12 cellular contexts compared by ENCODE assay signal in the genomic region with DNA sequence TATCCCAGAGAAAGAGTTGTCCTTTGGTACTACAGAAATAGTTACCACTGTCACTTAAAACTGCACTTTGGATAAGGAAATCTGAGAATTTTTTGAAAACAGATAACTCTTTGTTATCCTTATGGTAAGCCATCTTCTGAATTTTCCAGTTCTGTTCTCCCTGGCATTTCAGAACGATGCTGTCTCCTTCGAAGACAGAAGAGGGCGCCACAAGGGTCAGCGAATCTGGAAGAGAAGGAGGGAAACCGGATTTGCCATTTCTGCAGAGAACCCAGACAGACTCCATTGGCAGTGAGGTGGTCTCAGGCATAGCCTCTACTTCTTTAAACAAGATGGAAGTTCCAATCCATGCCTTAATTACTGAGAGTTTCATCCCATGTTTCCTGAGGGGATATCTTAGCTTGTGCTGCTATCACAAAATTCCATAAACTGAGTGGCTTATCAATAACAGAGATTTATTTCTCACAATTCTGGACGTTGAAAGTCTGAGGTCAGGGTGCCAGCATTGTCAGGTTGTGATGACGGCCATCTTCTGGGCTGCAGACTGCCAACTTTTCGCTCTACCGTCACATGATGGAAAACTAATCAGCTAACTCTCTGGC. TPM values are rescaled to one million over a fixed set of nuclear protein-coding genes. Genes with fewer than 3 reads are reported as not detected.
DNase-seq lines count a peak whose midpoint lies in the region; ATAC-seq and TF ChIP-seq lines count a peak whose summit lies in the region.
"Had no signal": no experiment of that assay in that cellular context is flagged by ENCODE, and none has a peak within 500 bp of the region (broad histone marks: within the 10 kb centered on the region; RNA-seq: fewer than 3 reads in every experiment).

No MANE protein-coding gene starts in this region.

- no peak overlapping the region for H3K4me2 ChIP-seq in GM23248 (ENCODE audit: unreplicated experiment)

- H3K9ac ChIP-seq in GM23248 = no peak overlapping the region

- no peak overlapping the region for H3K27ac ChIP-seq in GM23248
- H3K27ac ChIP-seq: esophagus muscularis mucosa had no signal

- H3K79me2 ChIP-seq in GM23248 (ENCODE audit: insufficient read depth) = no peaks in the 10 kb centered on the region

- no peak overlapping the region for H2AFZ ChIP-seq in GM23248

- POLR2A ChIA-PET in BJ (lab: Charles Lee) = no interaction called here

- TF ChIP-seq CTCF in BJ (IDR thresholded peaks at IDR 0.05; ENCODE audit: insufficient read depth, low read depth, low read length) (peak; percentile 32), mucosa of descending colon (IDR thresholded peaks at IDR 0.05) (no peak)

- ATAC-seq in mucosa of descending colon (no peak), GM18907 (IDR thresholded peaks at IDR 0.05; ENCODE audit: unreplicated experiment) (no peak)

- no peaks in the 10 kb centered on the region for H4K20me1 ChIP-seq in GM23248 (ENCODE audit: insufficient read depth)

- intact Hi-C loops in mucosa of descending colon (cut with DNase I, micrococcal nuclease) = no loop called here

- no peak overlapping the region for H3K4me3 ChIP-seq in BJ (ENCODE audit: low read depth, low read length)
- H3K4me3 ChIP-seq in GM23248 = no peak overlapping the region
- H3K4me3 ChIP-seq in mucosa of descending colon = no peak overlapping the region
- H3K4me3 ChIP-seq: esophagus muscularis mucosa had no signal

- 16 to 18% methylated on average over 9 of the region's 9 CpGs for WGBS in GM23248 (ENCODE audit: low coverage in 1 of 2, low lambda C conversion rate in 2 of 2, missing lambda C conversion rate in 2 of 2), 2 experiments

- H3K27me3 ChIP-seq in BJ (ENCODE audit: control insufficient read depth, insufficient read depth, low read length) (no peaks in the 10 kb centered on the region), GM23248 (replicated peaks; ENCODE audit: insufficient read depth) (no peaks in the 10 kb centered on the region)
- H3K27me3 ChIP-seq: esophagus muscularis mucosa had no signal

- H3K9me2 ChIP-seq in GM23248 (ENCODE audit: insufficient read depth) = no peaks in the 10 kb centered on the region

- CTCF ChIA-PET in BJ (lab: Yijun Ruan, JAX) = no interaction called here

- H3K4me1 ChIP-seq in GM23248 (ENCODE audit: insufficient read depth) = no peaks in the 10 kb centered on the region
- H3K4me1 ChIP-seq in mucosa of descending colon (ENCODE audit: low read depth) = peaks cover 12% of the 10 kb centered on the region
- H3K4me1 ChIP-seq: esophagus muscularis mucosa had no signal

- H3K36me3 ChIP-seq in BJ (ENCODE audit: control insufficient read depth, insufficient read depth, low read length) (no peaks in the 10 kb centered on the region), GM23248 (ENCODE audit: low read depth) (no peaks in the 10 kb centered on the region), mucosa of descending colon (ENCODE audit: low read depth) (no peaks in the 10 kb centered on the region)
- H3K36me3 ChIP-seq: esophagus muscularis mucosa had no signal

- H3K9me3 ChIP-seq in GM23248 (ENCODE audit: low read depth) (no peaks in the 10 kb centered on the region), mucosa of descending colon (no peaks in the 10 kb centered on the region)
- H3K9me3 ChIP-seq: esophagus muscularis mucosa had no signal

- H3F3A ChIP-seq in GM23248 (ENCODE audit: insufficient read depth) = no peaks in the 10 kb centered on the region

- DNase-seq in BJ (ENCODE audit: low read depth) (no peak), GM23248 (peak; percentile 9), SKM-1 (lab: John Stamatoyannopoulos, UW; ENCODE audit: unreplicated experiment) (peak; percentile 8), iPS-NIHi11 (ENCODE audit: low spot score) (peak; percentile 57), NCI-H446 (lab: John Stamatoyannopoulos, UW) (no peak), mucosa of descending colon (no peak), NCI-H1436 (lab: John Stamatoyannopoulos, UW) (no peak)
- DNase-seq: anterior cingulate cortex, NCI-H2171 had no signal

- in situ Hi-C loops in GM23248 (cut with MboI) = no loop called here

RNA-seq across cellular contexts. Expression of gene FCRL2, which starts 6.4 kb away (rescaled TPM):
- polyA plus RNA-seq in BJ (2011; rRNA removed) = not detected in 2 replicates
- polyA minus RNA-seq in BJ (2011; rRNA and poly(A)+ RNA removed) = not detected in 2 replicates
- not detected in 2 replicates for total RNA-seq in GM23248 (2014; rRNA removed; shearing (Covaris generic))
- polyA plus RNA-seq in GM23248 (2016; fragmentation: Nextera tagmentation; extraction: Ambion mirVana) = not detected in 2 replicates
- 1 to 10 TPM in 2 of 3 donors, under 1 TPM in 1; 0.51 to 1.4 (median 1.0) TPM for total RNA-seq in mucosa of descending colon
- total RNA-seq: pulmonary artery endothelial cell had no signal

RNA-seq across cellular contexts. Expression of gene FCRL1, which starts 49.4 kb away (rescaled TPM):
- polyA plus RNA-seq in BJ (2011; rRNA removed) = not detected in 2 replicates
- not detected in 2 replicates for polyA minus RNA-seq in BJ (2011; rRNA and poly(A)+ RNA removed)
- not detected in 2 replicates for total RNA-seq in GM23248 (2014; rRNA removed; shearing (Covaris generic))
- polyA plus RNA-seq in GM23248 (2016; fragmentation: Nextera tagmentation; extraction: Ambion mirVana) = not detected in 2 replicates
- total RNA-seq in mucosa of descending colon = 1 to 10 TPM in 1 of 3 donors, under 1 TPM in 1, not detected in 1; 0.17 to 1.4 TPM
- total RNA-seq: pulmonary artery endothelial cell had no signal

Comparison
In these comparisons a context has a peak if more than half of its experiments do, and no peak if none do; other contexts are left out.
1. DNase-seq: peak in GM23248 (single experiment), SKM-1 (single experiment) and iPS-NIHi11 (single experiment); none in BJ (single experiment), NCI-H446 (0 of 2), mucosa of descending colon (0 of 3) and NCI-H1436 (single experiment).